8 cellular contexts compared by ENCODE assay signal in the genomic region with DNA sequence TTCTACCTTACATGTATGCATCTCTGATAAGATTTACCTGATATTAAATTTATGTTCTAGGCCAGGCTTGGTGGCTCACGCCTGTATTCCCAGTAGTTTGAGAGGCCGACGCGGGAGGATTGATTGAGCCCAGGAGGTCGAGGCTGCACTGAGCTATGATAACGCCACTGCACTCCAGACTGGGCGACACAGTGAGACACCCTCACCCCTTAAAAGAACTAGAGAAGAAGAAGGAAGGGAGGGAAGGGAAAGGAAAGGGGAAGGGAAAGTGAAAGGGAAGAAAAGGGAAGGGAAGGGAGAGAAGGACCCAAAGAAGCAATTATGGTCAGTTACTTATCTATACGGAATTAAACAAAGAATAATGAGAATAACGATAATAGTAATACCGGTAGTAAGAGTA. TPM values are rescaled to one million over a fixed set of nuclear protein-coding genes. Genes with fewer than 3 reads are reported as not detected.
DNase-seq lines count a peak whose midpoint lies in the region; ATAC-seq and TF ChIP-seq lines count a peak whose summit lies in the region.

No MANE protein-coding gene starts in this region.

- no peaks in the 10 kb centered on the region for H3K27me3 Mint-ChIP-seq in activated naive CD4-positive, alpha-beta T cell treated with anti-CD3 and anti-CD28 coated beads, Interleukin-2, amount 10 ng/mL, durations not matched to agents 7 days and 5 days
- H3K27me3 Mint-ChIP-seq in activated naive CD8-positive, alpha-beta T cell treated with anti-CD3 and anti-CD28 coated beads, Interleukin-2, amount 10 ng/mL, durations not matched to agents 7 days and 5 days, result no peaks in the 10 kb centered on the region

- H3K4me2 ChIP-seq in mesenchymal stem cell (ENCODE audit: low read length, poor library complexity, severe bottlenecking), result no peak overlapping the region

- POLR2A ChIA-PET in activated naive CD8-positive, alpha-beta T cell treated with anti-CD3 and anti-CD28 coated beads, Interleukin-2, amount 10 ng/mL, durations not matched to agents 7 days and 5 days (lab: Charles Lee), result interaction anchor here (1.0 to 2.3 kb wide), 9 partner anchors 9 to 1445 kb away, joined by 3 to 14 read pairs (median 6); a partner anchor contains a TSS

- peaks cover 17% of the 10 kb centered on the region for H3K36me3 Mint-ChIP-seq in activated naive CD4-positive, alpha-beta T cell treated with anti-CD3 and anti-CD28 coated beads, Interleukin-2, amount 10 ng/mL, durations not matched to agents 7 days and 5 days
- peaks cover 0 to 16% of the 10 kb centered on the region in 2 donors for H3K36me3 Mint-ChIP-seq in activated naive CD4-positive, alpha-beta T cell treated with anti-CD3 and anti-CD28 coated beads, Interleukin-2, amount 50 U/mL, for 72 hours
- H3K36me3 Mint-ChIP-seq in activated naive CD8-positive, alpha-beta T cell treated with anti-CD3 and anti-CD28 coated beads, Interleukin-2, amount 10 ng/mL, durations not matched to agents 7 days and 5 days, result peaks cover 13% of the 10 kb centered on the region

- no peak for ATAC-seq in activated naive CD4-positive, alpha-beta T cell treated with anti-CD3 and anti-CD28 coated beads, Interleukin-2, amount 50 U/mL, for 72 hours
- ATAC-seq in activated naive CD8-positive, alpha-beta T cell treated with anti-CD3 and anti-CD28 coated beads, Interleukin-2, amount 10 ng/mL, durations not matched to agents 7 days and 5 days (ENCODE audit: low read depth), result no peak
- ATAC-seq in upper lobe of left lung (ENCODE audit: low FRiP score in 2 of 2), result no peak
- ATAC-seq in GM18909 (IDR thresholded peaks at IDR 0.05; ENCODE audit: poor library complexity, unreplicated experiment), result no peak

- H3K4me1 Mint-ChIP-seq in activated naive CD4-positive, alpha-beta T cell treated with anti-CD3 and anti-CD28 coated beads, Interleukin-2, amount 10 ng/mL, durations not matched to agents 7 days and 5 days, result peaks cover 41% of the 10 kb centered on the region
- H3K4me1 Mint-ChIP-seq in activated naive CD8-positive, alpha-beta T cell treated with anti-CD3 and anti-CD28 coated beads, Interleukin-2, amount 10 ng/mL, durations not matched to agents 7 days and 5 days, result peaks cover 18% of the 10 kb centered on the region

- H4K91ac ChIP-seq in mesenchymal stem cell (ENCODE audit: low read length), result no peak overlapping the region

- H2AK5ac ChIP-seq in mesenchymal stem cell (ENCODE audit: low read length, severe bottlenecking), result no peak overlapping the region

- H3K18ac ChIP-seq in mesenchymal stem cell (ENCODE audit: low read depth in 1 of 2, low read length in 2 of 2), result no peak overlapping the region

- H3K27me3 ChIP-seq in mesenchymal stem cell (ENCODE audit: control insufficient read depth in 1 of 2, insufficient read depth in 1 of 2, low read length in 2 of 2), result no peaks in the 10 kb centered on the region
- no peaks in the 10 kb centered on the region for H3K27me3 ChIP-seq in upper lobe of left lung

- peak overlapping the region; percentile 72 for H2AFZ ChIP-seq in mesenchymal stem cell (ENCODE audit: low read depth, low read length)

- no peak for DNase-seq in activated naive CD4-positive, alpha-beta T cell treated with anti-CD3 and anti-CD28 coated beads, Interleukin-2, amount 10 ng/mL, durations not matched to agents 7 days and 5 days
- DNase-seq in activated naive CD4-positive, alpha-beta T cell treated with anti-CD3 and anti-CD28 coated beads, Interleukin-2, amount 50 U/mL, for 72 hours (ENCODE audit: low spot score in 2 of 2), result no peak
- no peak for DNase-seq in activated naive CD8-positive, alpha-beta T cell treated with anti-CD3 and anti-CD28 coated beads, Interleukin-2, amount 10 ng/mL, durations not matched to agents 7 days and 5 days
- DNase-seq in mesenchymal stem cell (no peak), upper lobe of left lung (no peak), HuH-7.5 (ENCODE audit: low spot score) (no peak), NCI-H2227 (lab: John Stamatoyannopoulos, UW; ENCODE audit: unreplicated experiment) (no peak)

- H2BK5ac ChIP-seq in mesenchymal stem cell (ENCODE audit: low read depth, low read length, poor library complexity, severe bottlenecking), result no peak overlapping the region

- H3K23ac ChIP-seq in mesenchymal stem cell (ENCODE audit: low read length in 2 of 2), result no peak overlapping the region

- H3K4me1 ChIP-seq in mesenchymal stem cell (ENCODE audit: control insufficient read depth, insufficient read depth, low read depth, low read length) (peaks cover 4% of the 10 kb centered on the region), upper lobe of left lung (peaks cover 3 to 23% (median 15%) of the 10 kb centered on the region in 4 donors)

- peak overlapping the region; percentile 53 for H3K4me3 Mint-ChIP-seq in activated naive CD4-positive, alpha-beta T cell treated with anti-CD3 and anti-CD28 coated beads, Interleukin-2, amount 10 ng/mL, durations not matched to agents 7 days and 5 days
- H3K4me3 Mint-ChIP-seq in activated naive CD8-positive, alpha-beta T cell treated with anti-CD3 and anti-CD28 coated beads, Interleukin-2, amount 10 ng/mL, durations not matched to agents 7 days and 5 days, result peak overlapping the region; percentile 59

- no peak for TF ChIP-seq EP300 in upper lobe of left lung (IDR thresholded peaks at IDR 0.05)

- no peak overlapping the region for H2BK15ac ChIP-seq in mesenchymal stem cell (ENCODE audit: low read depth, poor library complexity, severe bottlenecking)

- H3K4ac ChIP-seq in mesenchymal stem cell (ENCODE audit: low read depth in 1 of 2, low read length in 2 of 2), result peak overlapping the region in 1 of 2 experiments; percentile 5

- peak overlapping the region in 1 of 2 experiments; percentile 85 for H3K4me3 ChIP-seq in mesenchymal stem cell (ENCODE audit: insufficient read depth in 1 of 2, low read depth in 1 of 2, low read length in 2 of 2)
- H3K4me3 ChIP-seq in upper lobe of left lung, result peak overlapping the region in 3 of 4 donors; percentile 78 to 94 (median 93)

- H2BK12ac ChIP-seq in mesenchymal stem cell (ENCODE audit: low read length in 2 of 2), result peak overlapping the region in 1 of 2 experiments; percentile 72

- peak overlapping the region; percentile 99 for H3K9ac ChIP-seq in mesenchymal stem cell (ENCODE audit: low read length)

- H3K36me3 ChIP-seq in mesenchymal stem cell (ENCODE audit: control insufficient read depth in 1 of 2, insufficient read depth in 2 of 2, low read depth in 1 of 2, low read length in 2 of 2) (peaks cover 0 to 10% of the 10 kb centered on the region in 2 experiments), upper lobe of left lung (no peaks in the 10 kb centered on the region)

- H3K14ac ChIP-seq in mesenchymal stem cell (ENCODE audit: low read length in 2 of 2), result no peak overlapping the region

- H3K9me3 ChIP-seq in mesenchymal stem cell (ENCODE audit: control insufficient read depth, low read length), result peaks cover 2% of the 10 kb centered on the region
- no peaks in the 10 kb centered on the region for H3K9me3 ChIP-seq in upper lobe of left lung

- no peak for TF ChIP-seq CTCF in upper lobe of left lung (IDR thresholded peaks at IDR 0.05)

- no peak for TF ChIP-seq POLR2A in upper lobe of left lung (IDR thresholded peaks at IDR 0.05)

- 94% methylated on average over 8 of the region's 10 CpGs for WGBS in mesenchymal stem cell
- WGBS in upper lobe of left lung, 2 donors, result 55 to 63% methylated on average over 10 of the region's 10 CpGs

- CTCF ChIA-PET in activated naive CD4-positive, alpha-beta T cell treated with anti-CD3 and anti-CD28 coated beads, Interleukin-2, amount 10 ng/mL, durations not matched to agents 7 days and 5 days (lab: Charles Lee), result interaction anchor here (1.7 to 2.6 kb wide), 3 partner anchors 10 to 306 kb away, joined by 4 to 14 read pairs (median 13); no protein-coding TSS in a partner anchor

- peaks cover 10% of the 10 kb centered on the region for H3K79me1 ChIP-seq in mesenchymal stem cell (replicated peaks; ENCODE audit: low read length, poor library complexity, severe bottlenecking)

- H2BK120ac ChIP-seq in mesenchymal stem cell (ENCODE audit: low read depth, low read length), result no peak overlapping the region

- no peak overlapping the region for H4K8ac ChIP-seq in mesenchymal stem cell (ENCODE audit: low read length)

- H3K9me3 Mint-ChIP-seq in activated naive CD4-positive, alpha-beta T cell treated with anti-CD3 and anti-CD28 coated beads, Interleukin-2, amount 10 ng/mL, durations not matched to agents 7 days and 5 days, result peaks cover 2% of the 10 kb centered on the region
- H3K9me3 Mint-ChIP-seq in activated naive CD4-positive, alpha-beta T cell treated with anti-CD3 and anti-CD28 coated beads, Interleukin-2, amount 50 U/mL, for 72 hours, result peaks cover 0 to 5% of the 10 kb centered on the region in 2 donors
- H3K9me3 Mint-ChIP-seq in activated naive CD8-positive, alpha-beta T cell treated with anti-CD3 and anti-CD28 coated beads, Interleukin-2, amount 10 ng/mL, durations not matched to agents 7 days and 5 days, result no peaks in the 10 kb centered on the region

- peak overlapping the region; percentile 76 for H3K27ac Mint-ChIP-seq in activated naive CD4-positive, alpha-beta T cell treated with anti-CD3 and anti-CD28 coated beads, Interleukin-2, amount 10 ng/mL, durations not matched to agents 7 days and 5 days
- H3K27ac Mint-ChIP-seq in activated naive CD4-positive, alpha-beta T cell treated with anti-CD3 and anti-CD28 coated beads, Interleukin-2, amount 50 U/mL, for 72 hours, result peak overlapping the region in 1 of 2 donors; percentile 92
- H3K27ac Mint-ChIP-seq in activated naive CD8-positive, alpha-beta T cell treated with anti-CD3 and anti-CD28 coated beads, Interleukin-2, amount 10 ng/mL, durations not matched to agents 7 days and 5 days, result peak overlapping the region; percentile 80

- H3K27ac ChIP-seq in mesenchymal stem cell (ENCODE audit: low read length, poor library complexity, severe bottlenecking) (no peak overlapping the region), upper lobe of left lung (peak overlapping the region; percentile 91 to 96 (median 94))

RNA-seq across cellular contexts. Expression of a gene that starts 1.2 kb away (rescaled TPM):
- total RNA-seq in activated naive CD4-positive, alpha-beta T cell treated with anti-CD3 and anti-CD28 coated beads, Interleukin-2, amount 50 U/mL, for 72 hours, result 10 to 100 TPM in 1 of 2 donors, 1 to 10 TPM in 1; 5.8 to 12.2 TPM
- total RNA-seq in activated naive CD8-positive, alpha-beta T cell treated with anti-CD3 and anti-CD28 coated beads, Interleukin-2, amount 10 ng/mL, durations not matched to agents 7 days and 5 days, result 10 to 100 TPM; 12.8 to 13.9 TPM
- polyA plus RNA-seq in mesenchymal stem cell (2013, experiment 1 of 2), result 14.9 TPM
- polyA plus RNA-seq in mesenchymal stem cell (2013, experiment 2 of 2), result 17.0 TPM
- total RNA-seq in upper lobe of left lung, result 10 to 100 TPM in 4 of 6 donors, 1 to 10 TPM in 2; 4.8 to 24.3 (median 14.7) TPM
